Comparison of ENCODE assay signal across 1 cellular context in the genomic region with DNA sequence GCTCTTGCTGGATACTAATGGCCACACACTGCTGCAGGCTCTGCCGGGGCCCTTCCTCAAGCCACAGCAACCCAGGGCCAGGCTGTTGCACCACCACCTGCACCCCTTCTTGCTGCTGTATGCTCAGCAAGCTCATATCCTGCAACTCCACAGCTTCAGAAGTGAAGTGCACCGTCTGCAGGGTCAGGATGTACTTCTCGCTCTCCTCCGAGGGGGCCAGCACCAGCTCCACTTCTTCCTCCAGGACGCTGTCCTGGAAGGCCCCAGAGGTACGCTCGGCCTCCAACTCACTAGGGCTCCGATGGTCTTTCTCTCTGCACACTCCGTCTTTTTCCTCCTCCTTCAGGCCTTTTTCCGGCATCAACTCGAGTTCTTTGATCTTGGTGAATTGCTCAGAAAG.
A peak's percentile ranks its signal among the peaks of the same experiment; 100 is the strongest.
TF ChIP-seq lines count a peak whose summit lies in the region.

No MANE protein-coding gene starts in this region.

TF ChIP-seq in HepG2, 621 proteins besides CTCF, POLR2A, EP300 and RAD21:
- TF ChIP-seq MAFG (CRISPR knock-in tag; IDR thresholded peaks at IDR 0.05) (0 out of 2 replicates have a peak, but pooled peaks have one; percentile 2), MTA1 (CRISPR knock-in tag; IDR thresholded peaks at IDR 0.05; ENCODE audit: borderline replicate concordance) (no peak), EZH2 (conservative IDR thresholded peaks at IDR 0.05; ENCODE audit: low read depth, low read length) (0 out of 2 replicates have a peak, but pooled peaks have one; percentile 51)
- TF ChIP-seq, protein P1, sequence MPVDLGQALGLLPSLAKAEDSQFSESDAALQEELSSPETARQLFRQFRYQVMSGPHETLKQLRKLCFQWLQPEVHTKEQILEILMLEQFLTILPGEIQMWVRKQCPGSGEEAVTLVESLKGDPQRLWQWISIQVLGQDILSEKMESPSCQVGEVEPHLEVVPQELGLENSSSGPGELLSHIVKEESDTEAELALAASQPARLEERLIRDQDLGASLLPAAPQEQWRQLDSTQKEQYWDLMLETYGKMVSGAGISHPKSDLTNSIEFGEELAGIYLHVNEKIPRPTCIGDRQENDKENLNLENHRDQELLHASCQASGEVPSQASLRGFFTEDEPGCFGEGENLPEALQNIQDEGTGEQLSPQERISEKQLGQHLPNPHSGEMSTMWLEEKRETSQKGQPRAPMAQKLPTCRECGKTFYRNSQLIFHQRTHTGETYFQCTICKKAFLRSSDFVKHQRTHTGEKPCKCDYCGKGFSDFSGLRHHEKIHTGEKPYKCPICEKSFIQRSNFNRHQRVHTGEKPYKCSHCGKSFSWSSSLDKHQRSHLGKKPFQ (CRISPR knock-in tag; IDR thresholded peaks at IDR 0.05; ENCODE audit: insufficient replicate concordance) = no peak
- TF ChIP-seq, protein P2, sequence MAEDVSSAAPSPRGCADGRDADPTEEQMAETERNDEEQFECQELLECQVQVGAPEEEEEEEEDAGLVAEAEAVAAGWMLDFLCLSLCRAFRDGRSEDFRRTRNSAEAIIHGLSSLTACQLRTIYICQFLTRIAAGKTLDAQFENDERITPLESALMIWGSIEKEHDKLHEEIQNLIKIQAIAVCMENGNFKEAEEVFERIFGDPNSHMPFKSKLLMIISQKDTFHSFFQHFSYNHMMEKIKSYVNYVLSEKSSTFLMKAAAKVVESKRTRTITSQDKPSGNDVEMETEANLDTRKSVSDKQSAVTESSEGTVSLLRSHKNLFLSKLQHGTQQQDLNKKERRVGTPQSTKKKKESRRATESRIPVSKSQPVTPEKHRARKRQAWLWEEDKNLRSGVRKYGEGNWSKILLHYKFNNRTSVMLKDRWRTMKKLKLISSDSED (CRISPR knock-in tag; IDR thresholded peaks at IDR 0.05) = no peak
- TF ChIP-seq, protein P3, sequence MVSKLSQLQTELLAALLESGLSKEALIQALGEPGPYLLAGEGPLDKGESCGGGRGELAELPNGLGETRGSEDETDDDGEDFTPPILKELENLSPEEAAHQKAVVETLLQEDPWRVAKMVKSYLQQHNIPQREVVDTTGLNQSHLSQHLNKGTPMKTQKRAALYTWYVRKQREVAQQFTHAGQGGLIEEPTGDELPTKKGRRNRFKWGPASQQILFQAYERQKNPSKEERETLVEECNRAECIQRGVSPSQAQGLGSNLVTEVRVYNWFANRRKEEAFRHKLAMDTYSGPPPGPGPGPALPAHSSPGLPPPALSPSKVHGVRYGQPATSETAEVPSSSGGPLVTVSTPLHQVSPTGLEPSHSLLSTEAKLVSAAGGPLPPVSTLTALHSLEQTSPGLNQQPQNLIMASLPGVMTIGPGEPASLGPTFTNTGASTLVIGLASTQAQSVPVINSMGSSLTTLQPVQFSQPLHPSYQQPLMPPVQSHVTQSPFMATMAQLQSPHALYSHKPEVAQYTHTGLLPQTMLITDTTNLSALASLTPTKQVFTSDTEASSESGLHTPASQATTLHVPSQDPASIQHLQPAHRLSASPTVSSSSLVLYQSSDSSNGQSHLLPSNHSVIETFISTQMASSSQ (IDR thresholded peaks at IDR 0.05; ENCODE audit: low read depth) = no peak
- TF ChIP-seq, protein P3 (CRISPR knock-in tag; IDR thresholded peaks at IDR 0.05; ENCODE audit: borderline replicate concordance) = no peak
- TF ChIP-seq, protein P4, sequence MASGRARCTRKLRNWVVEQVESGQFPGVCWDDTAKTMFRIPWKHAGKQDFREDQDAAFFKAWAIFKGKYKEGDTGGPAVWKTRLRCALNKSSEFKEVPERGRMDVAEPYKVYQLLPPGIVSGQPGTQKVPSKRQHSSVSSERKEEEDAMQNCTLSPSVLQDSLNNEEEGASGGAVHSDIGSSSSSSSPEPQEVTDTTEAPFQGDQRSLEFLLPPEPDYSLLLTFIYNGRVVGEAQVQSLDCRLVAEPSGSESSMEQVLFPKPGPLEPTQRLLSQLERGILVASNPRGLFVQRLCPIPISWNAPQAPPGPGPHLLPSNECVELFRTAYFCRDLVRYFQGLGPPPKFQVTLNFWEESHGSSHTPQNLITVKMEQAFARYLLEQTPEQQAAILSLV (CRISPR knock-in tag; IDR thresholded peaks at IDR 0.05; ENCODE audit: borderline replicate concordance) = no peak
TF ChIP-seq in HepG2: peak in this region for 2.
